Comparison of ENCODE assay signal across 18 cellular contexts in the genomic region with DNA sequence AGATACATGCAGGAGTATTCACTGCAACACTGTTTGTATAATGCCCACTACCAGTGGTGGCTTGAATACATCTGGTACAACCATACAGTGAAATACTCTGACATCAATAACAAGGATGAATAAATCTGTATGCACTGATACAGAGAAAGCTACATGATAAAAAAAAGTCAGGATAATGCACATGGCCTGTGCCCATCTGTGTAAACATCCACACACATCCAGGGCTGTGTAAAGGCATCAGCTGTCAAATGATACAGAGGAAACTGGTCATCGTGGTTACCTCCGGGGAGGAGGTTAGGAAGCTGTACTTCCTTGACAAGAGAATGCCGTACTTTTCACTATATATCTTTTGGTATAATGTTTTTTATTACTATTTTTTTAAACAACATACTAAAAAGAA.
A peak's percentile ranks its signal among the peaks of the same experiment; 100 is the strongest.
DNase-seq lines count a peak whose midpoint lies in the region; ATAC-seq and TF ChIP-seq lines count a peak whose summit lies in the region.
"Had no signal": no experiment of that assay in that cellular context is flagged by ENCODE, and none has a peak within 500 bp of the region (broad histone marks: within the 10 kb centered on the region; RNA-seq: fewer than 3 reads in every experiment).

No MANE protein-coding gene starts in this region.

- TF ChIP-seq CTCF in cardiac fibroblast (IDR thresholded peaks at IDR 0.05; ENCODE audit: low read depth, low read length) (no peak), osteocyte (IDR thresholded peaks at IDR 0.05) (no peak), GM13976 (IDR thresholded peaks at IDR 0.05; ENCODE audit: borderline replicate concordance, control extremely low read depth, extremely low read depth, insufficient read depth, missing control alignments) (no peak)

- H3K27me3 Mint-ChIP-seq in osteocyte (ENCODE audit: unreplicated experiment): no peaks in the 10 kb centered on the region

- H3K9me3 Mint-ChIP-seq in osteocyte (ENCODE audit: unreplicated experiment): no peaks in the 10 kb centered on the region

- H3K36me3 Mint-ChIP-seq in osteocyte (ENCODE audit: unreplicated experiment): peaks cover 11% of the 10 kb centered on the region

- DNase-seq in NCI-H146 (lab: John Stamatoyannopoulos, UW): peak; percentile 2
- no peak for DNase-seq in NCI-H146 treated with DMSO at 0.1 percent for 48 hours (lab: John Stamatoyannopoulos, UW; ENCODE audit: unreplicated experiment)
- peak; percentile 34 for DNase-seq in M059J (ENCODE audit: low read depth)
- peak; percentile 19 to 46 for DNase-seq in cardiac fibroblast (ENCODE audit: low read depth in 2 of 2)
- DNase-seq in osteocyte (ENCODE audit: extremely low spot score, unreplicated experiment): no peak
- DNase-seq in GM13976 (ENCODE audit: low spot score): no peak
- DNase-seq in left ventricle myocardium superior: no peak
- DNase-seq: 8988T; activated T-cell treated with anti-CD3 and anti-CD28 coated beads, Interleukin-2, amount 50 U/mL, for 1 hour; anterior cingulate cortex; endodermal cell; heart right ventricle; left ventricle myocardium inferior; NCI-H1048; NCI-H510A; thyroid gland had no signal

- ATAC-seq in left ventricle myocardium superior: no peak
- no peak for ATAC-seq in GM18858 (IDR thresholded peaks at IDR 0.05; ENCODE audit: unreplicated experiment)
- ATAC-seq: GM12878 had no signal

- in situ Hi-C loops in GM13976 (cut with MboI; ENCODE audit: low sequenced_read_pairs, unreplicated experiment): no loop called here

- no peak overlapping the region for H3K4me3 ChIP-seq in cardiac fibroblast (replicated peaks in 1 of 2; ENCODE audit: low read depth in 2 of 2, low read length in 2 of 2)
- H3K4me3 ChIP-seq: GM12878, heart right ventricle, left ventricle myocardium inferior, thyroid gland had no signal

- intact Hi-C loops in left ventricle myocardium superior (cut with micrococcal nuclease): no loop called here

- no peak overlapping the region for H3K4me3 Mint-ChIP-seq in osteocyte (ENCODE audit: unreplicated experiment)
- H3K4me3 Mint-ChIP-seq: endodermal cell had no signal

- H3K4me1 Mint-ChIP-seq in osteocyte (ENCODE audit: unreplicated experiment): peaks cover 59% of the 10 kb centered on the region

- H3K27ac Mint-ChIP-seq in osteocyte (ENCODE audit: unreplicated experiment): peak overlapping the region; percentile 58
- H3K27ac Mint-ChIP-seq: endodermal cell had no signal

Comparison
In these comparisons a context has a peak if more than half of its experiments do, and no peak if none do; other contexts are left out.
1. DNase-seq: peak in NCI-H146 (single experiment), M059J (single experiment) and cardiac fibroblast (2 of 2); none in NCI-H146 treated with DMSO at 0.1 percent for 48 hours (single experiment), osteocyte (single experiment), GM13976 (single experiment) and left ventricle myocardium superior (single experiment).